ENCODE assay signal across 18 cellular contexts in genomic region chr11:15692739-15693138, GRCh38.
DNase-seq lines count a peak whose midpoint lies in the region; ATAC-seq and TF ChIP-seq lines count a peak whose summit lies in the region.
"Had no signal": no experiment of that assay in that cellular context is flagged by ENCODE, and none has a peak within 500 bp of the region (broad histone marks: within the 10 kb centered on the region; RNA-seq: fewer than 3 reads in every experiment).

No MANE protein-coding gene starts in this region.

- no peaks in the 10 kb centered on the region for H3K27me3 Mint-ChIP-seq in endodermal cell (ENCODE audit: insufficient read depth)

- no peak overlapping the region for H3K4me3 Mint-ChIP-seq in endodermal cell
- H3K4me3 Mint-ChIP-seq: naive thymus-derived CD8-positive, alpha-beta T cell; T-helper 2 cell treated with Interferon-gamma antibody and Interleukin-4, amounts not matched to agents 5 μg/mL and 100 μg/mL, for 36 hours had no signal

- TF ChIP-seq CTCF in GM06990 (IDR thresholded peaks at IDR 0.05; ENCODE audit: insufficient read depth, low read length, poor library complexity, severe bottlenecking) (no peak), endodermal cell (conservative IDR thresholded peaks at IDR 0.05) (no peak)

- H3K9me3 Mint-ChIP-seq in endodermal cell = peaks cover 23% of the 10 kb centered on the region

- ATAC-seq in HG02588 (IDR thresholded peaks at IDR 0.05; ENCODE audit: unreplicated experiment) (peak; percentile 58), HG03039 (IDR thresholded peaks at IDR 0.05; ENCODE audit: unreplicated experiment) (no peak), GM19397 (IDR thresholded peaks at IDR 0.05; ENCODE audit: unreplicated experiment) (no peak)
- ATAC-seq: naive thymus-derived CD8-positive, alpha-beta T cell had no signal

- peaks cover 1% of the 10 kb centered on the region for H3K36me3 Mint-ChIP-seq in endodermal cell (ENCODE audit: low read depth)

- H3K9ac ChIP-seq in endodermal cell (ENCODE audit: extremely low read depth, low read length, poor library complexity, severe bottlenecking) = no peak overlapping the region

- peak; percentile 3 for DNase-seq in GM06990 (ENCODE audit: extremely low read depth, insufficient read length)
- DNase-seq in MV-4-11 (lab: John Stamatoyannopoulos, UW) = peak; percentile 68
- DNase-seq in endodermal cell = peak; percentile 48
- DNase-seq in HAP-1 (ENCODE audit: low spot score in 2 of 2) = no peak
- no peak for DNase-seq in UCSD-AML1 (lab: John Stamatoyannopoulos, UW; ENCODE audit: unreplicated experiment)
- DNase-seq: activated gamma-delta T cell; head of caudate nucleus; left colon; naive thymus-derived CD8-positive, alpha-beta T cell; NCI-H1048; NCI-H226; stimulated activated CD4-positive, alpha-beta T cell treated with anti-CD3 and anti-CD28 coated beads, Interleukin-4, amount 100 ng/mL, for 24 hours; stimulated activated naive CD4-positive, alpha-beta T cell had no signal

- H3K4me1 ChIP-seq in endodermal cell (ENCODE audit: control insufficient read depth, insufficient read depth, low read length) = peaks cover 9% of the 10 kb centered on the region
- H3K4me1 ChIP-seq in HAP-1 = no peaks in the 10 kb centered on the region

- peaks cover 41% of the 10 kb centered on the region for H3K9me3 ChIP-seq in endodermal cell (ENCODE audit: control insufficient read depth, low read length)
- H3K9me3 ChIP-seq in HAP-1 = no peaks in the 10 kb centered on the region

- no peak overlapping the region for H3K27ac Mint-ChIP-seq in endodermal cell
- H3K27ac Mint-ChIP-seq: naive thymus-derived CD8-positive, alpha-beta T cell; T-helper 2 cell treated with Interferon-gamma antibody and Interleukin-4, amounts not matched to agents 5 μg/mL and 100 μg/mL, for 36 hours had no signal

- H3K4me3 ChIP-seq in GM06990 (replicated peaks; ENCODE audit: low read depth, low read length) = no peak overlapping the region
- peak overlapping the region; percentile 8 for H3K4me3 ChIP-seq in endodermal cell (ENCODE audit: low read length)
- no peak overlapping the region for H3K4me3 ChIP-seq in HAP-1
- H3K4me3 ChIP-seq: cardiac muscle cell had no signal

- no peaks in the 10 kb centered on the region for H3K36me3 ChIP-seq in GM06990 (ENCODE audit: control insufficient read depth, insufficient read depth, low read length)
- no peaks in the 10 kb centered on the region for H3K36me3 ChIP-seq in endodermal cell (ENCODE audit: control insufficient read depth, insufficient read depth, low read length)
- no peaks in the 10 kb centered on the region for H3K36me3 ChIP-seq in HAP-1 (replicated peaks)
- H3K36me3 ChIP-seq: cardiac muscle cell had no signal

- H3K4me1 Mint-ChIP-seq in endodermal cell = peaks cover 16% of the 10 kb centered on the region
- H3K4me1 Mint-ChIP-seq: naive thymus-derived CD8-positive, alpha-beta T cell had no signal

- 83 to 87% methylated on average over 2 to 3 of the region's 3 CpGs for WGBS in endodermal cell (ENCODE audit: insufficient coverage in 1 of 2, insufficient read length in 1 of 2), 2 experiments

- H3K27me3 ChIP-seq in GM06990 (replicated peaks; ENCODE audit: control insufficient read depth, insufficient read depth, low read length) = no peaks in the 10 kb centered on the region
- H3K27me3 ChIP-seq in endodermal cell (ENCODE audit: control insufficient read depth, insufficient read depth, low read length, poor library complexity, severe bottlenecking) = no peaks in the 10 kb centered on the region
- H3K27me3 ChIP-seq in HAP-1 (ENCODE audit: low read depth) = no peaks in the 10 kb centered on the region
- H3K27me3 ChIP-seq: cardiac muscle cell had no signal

- in situ Hi-C loops in HAP-1 (cut with MboI; ENCODE audit: low sequenced_read_pairs) = no loop called here

- H3K27ac ChIP-seq in endodermal cell (ENCODE audit: low read depth, low read length) = no peak overlapping the region
- H3K27ac ChIP-seq: cardiac muscle cell had no signal

Comparison
In these comparisons a context has a peak if more than half of its experiments do, and no peak if none do; other contexts are left out.
1. DNase-seq: peak in GM06990 (single experiment), MV-4-11 (single experiment) and endodermal cell (single experiment); none in HAP-1 (0 of 2) and UCSD-AML1 (single experiment).